Comparison of ENCODE assay signal across 31 cellular contexts in genomic region chr18:2324459-2324858, GRCh38.
"Had no signal": no experiment of that assay in that cellular context is flagged by ENCODE, and none has a peak within 500 bp of the region (broad histone marks: within the 10 kb centered on the region; RNA-seq: fewer than 3 reads in every experiment).

No MANE protein-coding gene starts in this region.

- H3K27me3 ChIP-seq: SJCRH30 had no signal

- H3K9ac ChIP-seq: KMS-11 had no signal

- H3K4me3 ChIP-seq: PC-9, SJCRH30, SK-N-MC had no signal

- H3K27ac ChIP-seq: PC-9, RWPE1, SJCRH30, SK-N-MC had no signal

- H3K36me3 ChIP-seq: SJCRH30 had no signal

- H3K4me1 ChIP-seq: SJCRH30 had no signal

- H2AFZ ChIP-seq: PC-9 had no signal

- DNase-seq: Karpas-422, MM.1S, MV-4-11, NCI-H1092, NCI-H1105, NCI-H1417 treated with DMSO at 0.1 percent for 48 hours, NCI-H1436 treated with DMSO at 0.1 percent for 48 hours, NCI-H1694 treated with DMSO at 0.1 percent for 48 hours, NCI-H187 treated with DMSO at 0.1 percent for 48 hours, NCI-H2029, NCI-H2081, NCI-H2171 treated with DMSO at 0.1 percent for 48 hours, NCI-H2227 treated with DMSO at 0.1 percent for 48 hours, NCI-H446 treated with DMSO at 0.1 percent for 48 hours, NCI-H510A, NCI-H524, NCI-H526, NCI-H69, NCI-H748 treated with DMSO at 0.1 percent for 48 hours, NCI-H82, PC-9, SHP77, SIG-M5, SJCRH30 had no signal

- FAIRE-seq: RCC 7860 had no signal

- H3K4me2 ChIP-seq: PC-9 had no signal

- ATAC-seq: Panc1, Right ventricle myocardium inferior, SK-N-SH treated with all-trans-retinoic acid at 6 μM for 48 hours had no signal
